In genomic region chr11:65651589-65652510, GRCh38 we compare ENCODE assay signal across 8 cellular contexts. TPM values are rescaled to one million over a fixed set of nuclear protein-coding genes. Genes with fewer than 3 reads are reported as not detected.
DNase-seq lines count a peak whose midpoint lies in the region; ATAC-seq and TF ChIP-seq lines count a peak whose summit lies in the region.

No MANE protein-coding gene starts in this region.

- peaks cover 40% of the 10 kb centered on the region for H3K4me1 ChIP-seq in upper lobe of right lung

- peak overlapping the region; percentile 91 for H3K27ac Mint-ChIP-seq in memory B cell

- H3K27me3 Mint-ChIP-seq in memory B cell = no peaks in the 10 kb centered on the region

- intact Hi-C loops in upper lobe of right lung (cut with DNase I) = no loop called here

- no peaks in the 10 kb centered on the region for H3K9me3 Mint-ChIP-seq in memory B cell

- TF ChIP-seq CTCF in choroid plexus epithelial cell (conservative IDR thresholded peaks at IDR 0.05; ENCODE audit: low read depth, low read length) (no peak), upper lobe of right lung (IDR thresholded peaks at IDR 0.05) (no peak)

- peak overlapping the region; percentile 80 for H3K4me3 Mint-ChIP-seq in memory B cell

- peak overlapping the region; percentile 96 for H3K27ac ChIP-seq in upper lobe of right lung

- H3K4me3 ChIP-seq in choroid plexus epithelial cell (ENCODE audit: low read depth, low read length) = peak overlapping the region; percentile 62
- peak overlapping the region; percentile 63 for H3K4me3 ChIP-seq in upper lobe of right lung

- peaks cover 17% of the 10 kb centered on the region for H3K36me3 Mint-ChIP-seq in memory B cell

- H3K36me3 ChIP-seq in upper lobe of right lung = peaks cover 72% of the 10 kb centered on the region

- H3K27me3 ChIP-seq in upper lobe of right lung = no peaks in the 10 kb centered on the region

- DNase-seq in NCI-H2196 (lab: John Stamatoyannopoulos, UW; ENCODE audit: unreplicated experiment) (peak; percentile 20), NCI-H2196 treated with DMSO at 0.1 percent for 48 hours (lab: John Stamatoyannopoulos, UW; ENCODE audit: unreplicated experiment) (no peak), NCI-H226 (peak; percentile 19), choroid plexus epithelial cell (ENCODE audit: low read depth) (peak; percentile 45), memory B cell (ENCODE audit: low spot score in 2 of 2) (no peak), upper lobe of right lung (peak; percentile 77)
- no peak for DNase-seq in central memory CD4-positive, alpha-beta T cell
- DNase-seq in stimulated activated CD4-positive, alpha-beta T cell treated with anti-CD3 and anti-CD28 coated beads, Interleukin-4, amount 100 ng/mL, for 1 hour = no peak

- no peak for ATAC-seq in memory B cell (ENCODE audit: low read depth)
- no peak for ATAC-seq in upper lobe of right lung

- peaks cover 36% of the 10 kb centered on the region for H3K4me1 Mint-ChIP-seq in memory B cell

- no peaks in the 10 kb centered on the region for H3K9me3 ChIP-seq in upper lobe of right lung

RNA-seq across cellular contexts. Expression of gene RELA, which starts 10.9 kb away (rescaled TPM):
- 68.2 TPM for total RNA-seq in upper lobe of right lung

RNA-seq across cellular contexts. Expression of gene SIPA1, which starts 13.9 kb away (rescaled TPM):
- 86.5 TPM for total RNA-seq in upper lobe of right lung

RNA-seq across cellular contexts. Expression of gene PCNX3, which starts 36.3 kb away (rescaled TPM):
- 34.0 TPM for total RNA-seq in upper lobe of right lung

RNA-seq across cellular contexts. Expression of gene MAP3K11, which starts 37.8 kb away (rescaled TPM):
- 106 TPM for total RNA-seq in upper lobe of right lung

RNA-seq across cellular contexts. Expression of gene KCNK7, which starts 56.2 kb away (rescaled TPM):
- 1.3 TPM for total RNA-seq in upper lobe of right lung

Comparison
In these comparisons a context has a peak if more than half of its experiments do, and no peak if none do; other contexts are left out.
1. DNase-seq: peak in NCI-H2196 (single experiment), NCI-H226 (single experiment), choroid plexus epithelial cell (single experiment) and upper lobe of right lung (single experiment); none in NCI-H2196 treated with DMSO at 0.1 percent for 48 hours (single experiment), memory B cell (0 of 2), central memory CD4-positive, alpha-beta T cell (single experiment) and stimulated activated CD4-positive, alpha-beta T cell treated with anti-CD3 and anti-CD28 coated beads, Interleukin-4, amount 100 ng/mL, for 1 hour (single experiment).